ENCODE assay signal across 9 cellular contexts in genomic region chr12:2890001-2890387, GRCh38. TPM values are rescaled to one million over a fixed set of nuclear protein-coding genes. Genes with fewer than 3 reads are reported as not detected.
DNase-seq lines count a peak whose midpoint lies in the region; ATAC-seq, FAIRE-seq and TF ChIP-seq lines count a peak whose summit lies in the region.
"Had no signal": no experiment of that assay in that cellular context is flagged by ENCODE, and none has a peak within 500 bp of the region (broad histone marks: within the 10 kb centered on the region; RNA-seq: fewer than 3 reads in every experiment).

No MANE protein-coding gene starts in this region.

- H3K4me3 ChIP-seq in ascending aorta (peak overlapping the region; percentile 62 to 93), HepG2 (replicated peaks in 1 of 3; ENCODE audit: insufficient read depth in 1 of 3, low read depth in 2 of 3, low read length in 3 of 3) (peak overlapping the region; percentile 34 to 87 (median 45); a peak in 4 of 6 replicates), thymus (ENCODE audit: low read length) (peak overlapping the region; percentile 64)

- no TSS peak for BruUV-seq in HepG2 (replicated peaks; lab: Mats Ljungman, UMichigan)

- DNase-seq in activated CD8-positive, alpha-beta memory T cell treated with anti-CD3 and anti-CD28 coated beads, Interleukin-2, amount 10 ng/mL, durations not matched to agents 7 days and 5 days: no peak
- DNase-seq in activated CD8-positive, alpha-beta memory T cell treated with anti-CD3 and anti-CD28 coated beads, Interleukin-2, amount 50 U/mL, for 48 hours: no peak
- DNase-seq in ascending aorta (ENCODE audit: low spot score in 2 of 2) (no peak), HepG2 (ENCODE audit: low spot score) (no peak), NCI-H146 treated with DMSO at 0.1 percent for 48 hours (lab: John Stamatoyannopoulos, UW; ENCODE audit: unreplicated experiment) (no peak), AML-193 (lab: John Stamatoyannopoulos, UW) (no peak)

- H3K27ac ChIP-seq in ascending aorta (peak overlapping the region; percentile 94 to 97), HepG2 (ENCODE audit: extremely low read length, insufficient read depth, low read length) (peak overlapping the region; percentile 69), thymus (ENCODE audit: low read depth) (peak overlapping the region; percentile 82)

- H4K20me1 ChIP-seq in HepG2 (ENCODE audit: insufficient read depth, low read length): no peaks in the 10 kb centered on the region

- peak overlapping the region; percentile 93 for H3K4me3 Mint-ChIP-seq in activated CD8-positive, alpha-beta memory T cell treated with anti-CD3 and anti-CD28 coated beads, Interleukin-2, amount 10 ng/mL, durations not matched to agents 7 days and 5 days

- in situ Hi-C loops in HepG2 (cut with HindIII; ENCODE audit: extremely low pct_ligation_motif_present, low pct_unique_long_range_greater_than_20kb): no loop called here

- H3K36me3 Mint-ChIP-seq in activated CD8-positive, alpha-beta memory T cell treated with anti-CD3 and anti-CD28 coated beads, Interleukin-2, amount 10 ng/mL, durations not matched to agents 7 days and 5 days: peaks cover 21% of the 10 kb centered on the region

- H3K4me2 ChIP-seq in HepG2 (ENCODE audit: low read depth, low read length): peak overlapping the region; percentile 91

- H2AFZ ChIP-seq in HepG2 (ENCODE audit: low read length): no peak overlapping the region

- peaks cover 17% of the 10 kb centered on the region for H3K79me2 ChIP-seq in HepG2 (ENCODE audit: insufficient read depth, low read length)

- H3K36me3 ChIP-seq in ascending aorta (no peaks in the 10 kb centered on the region), HepG2 (replicated peaks in 1 of 2; ENCODE audit: control insufficient read depth in 1 of 2, insufficient read depth in 2 of 2, low read length in 2 of 2) (peaks cover 0 to 7% of the 10 kb centered on the region in 2 experiments; a peak in 1 of 5 replicates), thymus (ENCODE audit: control insufficient read depth, insufficient read depth) (peaks cover 11% of the 10 kb centered on the region)

- TF ChIP-seq EP300 in HepG2 (IDR thresholded peaks at IDR 0.05; ENCODE audit: low read depth in 2 of 2, low read length in 2 of 2) (no peak), HepG2 (CRISPR knock-in tag; IDR thresholded peaks at IDR 0.05; ENCODE audit: borderline replicate concordance) (no peak)

- no peak for TF ChIP-seq RAD21 in HepG2 (CRISPR knock-in tag; IDR thresholded peaks at IDR 0.05)

- no peaks in the 10 kb centered on the region for H3K27me3 Mint-ChIP-seq in activated CD8-positive, alpha-beta memory T cell treated with anti-CD3 and anti-CD28 coated beads, Interleukin-2, amount 10 ng/mL, durations not matched to agents 7 days and 5 days

- no peak for TF ChIP-seq POLR2A in HepG2 (IDR thresholded peaks at IDR 0.05; ENCODE audit: insufficient read depth in 1 of 2, low read depth in 2 of 2, low read length in 2 of 2)

- CTCF ChIA-PET in activated CD8-positive, alpha-beta memory T cell treated with anti-CD3 and anti-CD28 coated beads, Interleukin-2, amount 10 ng/mL, durations not matched to agents 7 days and 5 days (lab: Charles Lee): interaction anchor here (1.3 to 3.6 kb wide), 3 partner anchors 10 to 76 kb away, joined by 3 to 15 read pairs (median 6); partner anchors contain the start of genes FOXM1 and RHNO1
- CTCF ChIA-PET in HepG2 (lab: Yijun Ruan, JAX; ENCODE audit: low intra/inter-chr PET ratio, low total read pairs): no interaction called here

- H3K4me1 ChIP-seq in ascending aorta (peaks cover 0 to 23% of the 10 kb centered on the region in 2 donors), HepG2 (ENCODE audit: insufficient read depth, low read length) (peaks cover 57% of the 10 kb centered on the region), thymus (ENCODE audit: control insufficient read depth, insufficient read depth, low read length) (peaks cover 10% of the 10 kb centered on the region)

- no peak for ATAC-seq in activated CD8-positive, alpha-beta memory T cell treated with anti-CD3 and anti-CD28 coated beads, Interleukin-2, amount 10 ng/mL, durations not matched to agents 7 days and 5 days
- ATAC-seq in HepG2: no peak
- ATAC-seq in HG02870 (IDR thresholded peaks at IDR 0.05; ENCODE audit: unreplicated experiment): no peak

- H3K27me3 ChIP-seq in ascending aorta: no peaks in the 10 kb centered on the region
- no peaks in the 10 kb centered on the region for H3K27me3 ChIP-seq in HepG2 (ENCODE audit: control insufficient read depth in 1 of 2, insufficient read depth in 2 of 2, low read length in 2 of 2)
- H3K27me3 ChIP-seq in thymus (ENCODE audit: control insufficient read depth, insufficient read depth): no peaks in the 10 kb centered on the region

- TF ChIP-seq CTCF in ascending aorta (IDR thresholded peaks at IDR 0.05) (no peak), HepG2 (CRISPR knock-in tag; IDR thresholded peaks at IDR 0.05) (no peak)

- no peaks in the 10 kb centered on the region for H3K9me3 Mint-ChIP-seq in activated CD8-positive, alpha-beta memory T cell treated with anti-CD3 and anti-CD28 coated beads, Interleukin-2, amount 10 ng/mL, durations not matched to agents 7 days and 5 days (ENCODE audit: low read depth)

- intact Hi-C loops in ascending aorta (cut with DNase I) (loop anchor here (1.0 to 10.0 kb wide), 5 partner anchors 13 to 1385 kb away; partner anchors contain the start of genes CCND2, FOXM1, ITFG2 and RHNO1), HepG2 (cut with micrococcal nuclease; ENCODE audit: unreplicated experiment) (loop anchor here (5.0 kb wide), 1 partner anchor 72 kb away; no protein-coding TSS in a partner anchor)

- H3K9ac ChIP-seq in HepG2 (ENCODE audit: insufficient read depth, low read depth, low read length): peak overlapping the region; percentile 74

- H3K4me1 Mint-ChIP-seq in activated CD8-positive, alpha-beta memory T cell treated with anti-CD3 and anti-CD28 coated beads, Interleukin-2, amount 10 ng/mL, durations not matched to agents 7 days and 5 days: peaks cover 38% of the 10 kb centered on the region

- POLR2A ChIA-PET in HepG2 (lab: Yijun Ruan, JAX): interaction anchor here (0.7 to 1.8 kb wide), 10 partner anchors 11 to 1122 kb away, joined by 3 to 12 read pairs (median 3); partner anchors contain the start of gene RHNO1

- H3K27ac Mint-ChIP-seq in activated CD8-positive, alpha-beta memory T cell treated with anti-CD3 and anti-CD28 coated beads, Interleukin-2, amount 10 ng/mL, durations not matched to agents 7 days and 5 days: peak overlapping the region; percentile 91

- 82% methylated on average over 10 of the region's 10 CpGs for WGBS in HepG2 (ENCODE audit: low lambda C conversion rate)
- WGBS in thymus: 81% methylated on average over 10 of the region's 10 CpGs

- H3K9me3 ChIP-seq in ascending aorta (no peaks in the 10 kb centered on the region), HepG2 (ENCODE audit: low read length) (no peaks in the 10 kb centered on the region), thymus (ENCODE audit: control insufficient read depth) (no peaks in the 10 kb centered on the region)

- FAIRE-seq in HepG2 (lab: Jason Lieb, UNC): no peak

RNA-seq across cellular contexts. Expression of gene TULP3, which starts 0.7 kb away (rescaled TPM):
- 1 to 10 TPM; 7.5 to 7.8 TPM for total RNA-seq in activated CD8-positive, alpha-beta memory T cell treated with anti-CD3 and anti-CD28 coated beads, Interleukin-2, amount 10 ng/mL, durations not matched to agents 7 days and 5 days
- 24.8 TPM for total RNA-seq in ascending aorta
- total RNA-seq in HepG2 (2016; rRNA removed; fragmentation: Illumina TruSeq; extraction: Trizol): 11.2 and 11.8 TPM in 2 replicates
- 2.7 and 3.0 TPM in 2 replicates for total RNA-seq in HepG2 (2016; cell fraction: cytosol; rRNA removed; fragmentation: Illumina TruSeq; extraction: Trizol; ENCODE audit: low read depth)
- total RNA-seq in HepG2 (2016; cell fraction: insoluble cytoplasmic fraction; rRNA removed; fragmentation: Illumina TruSeq; extraction: Trizol): 10.0 and 12.0 TPM in 2 replicates
- 6.8 and 7.0 TPM in 2 replicates for total RNA-seq in HepG2 (2016; cell fraction: membrane; rRNA removed; fragmentation: Illumina TruSeq; extraction: Trizol)
- total RNA-seq in HepG2 (2016; cell fraction: nucleus; rRNA removed; fragmentation: Illumina TruSeq; extraction: Trizol): 6.3 and 7.5 TPM in 2 replicates
- polyA plus RNA-seq in HepG2 (2011; rRNA removed): 10.7 and 13.2 TPM in 2 replicates
- polyA plus RNA-seq in HepG2 (2011; cell fraction: cytosol; rRNA removed): 8.1 and 8.2 TPM in 2 replicates
- polyA plus RNA-seq in HepG2 (2011; cell fraction: nucleus; rRNA removed): 12.8 and 13.4 TPM in 2 replicates
- 7.2 and 8.1 TPM in 2 replicates for polyA plus RNA-seq in HepG2 (2012)
- 1.6 and 2.0 TPM in 2 replicates for polyA plus RNA-seq in HepG2 (2016; cell fraction: cytosol; fragmentation: Illumina TruSeq; extraction: Trizol; ENCODE audit: low read depth)
- 11.0 and 19.3 TPM in 2 replicates for polyA plus RNA-seq in HepG2 (2016; cell fraction: insoluble cytoplasmic fraction; fragmentation: Illumina TruSeq; extraction: Trizol; ENCODE audit: low read depth)
- 5.8 and 6.9 TPM in 2 replicates for polyA plus RNA-seq in HepG2 (2016; cell fraction: membrane; fragmentation: Illumina TruSeq; extraction: Trizol; ENCODE audit: low read depth)
- polyA plus RNA-seq in HepG2 (2016; cell fraction: nucleus; fragmentation: Illumina TruSeq; extraction: Trizol; ENCODE audit: insufficient read depth, low read depth): 22.8 and 24.8 TPM in 2 replicates
- polyA minus RNA-seq in HepG2 (2011; rRNA and poly(A)+ RNA removed; ENCODE audit: low replicate concordance): 15.0 and 20.9 TPM in 2 replicates
- polyA minus RNA-seq in HepG2 (2011; cell fraction: cytosol; rRNA and poly(A)+ RNA removed): 5.6 and 6.9 TPM in 2 replicates
- 5.6 and 6.1 TPM in 2 replicates for polyA minus RNA-seq in HepG2 (2011; cell fraction: nucleus; rRNA and poly(A)+ RNA removed)
- 10.5 TPM for polyA plus RNA-seq in thymus

RNA-seq across cellular contexts. Expression of gene RHNO1, which starts 13.0 kb away (rescaled TPM):
- 10 to 100 TPM; 43.4 to 49.2 TPM for total RNA-seq in activated CD8-positive, alpha-beta memory T cell treated with anti-CD3 and anti-CD28 coated beads, Interleukin-2, amount 10 ng/mL, durations not matched to agents 7 days and 5 days
- total RNA-seq in ascending aorta: 2.9 TPM
- 27.2 and 30.4 TPM in 2 replicates for total RNA-seq in HepG2 (2016; rRNA removed; fragmentation: Illumina TruSeq; extraction: Trizol)
- 21.1 and 34.2 TPM in 2 replicates for total RNA-seq in HepG2 (2016; cell fraction: cytosol; rRNA removed; fragmentation: Illumina TruSeq; extraction: Trizol; ENCODE audit: low read depth)
- 25.6 and 27.8 TPM in 2 replicates for total RNA-seq in HepG2 (2016; cell fraction: insoluble cytoplasmic fraction; rRNA removed; fragmentation: Illumina TruSeq; extraction: Trizol)
- total RNA-seq in HepG2 (2016; cell fraction: membrane; rRNA removed; fragmentation: Illumina TruSeq; extraction: Trizol): 46.0 and 68.5 TPM in 2 replicates
- 11.0 and 12.2 TPM in 2 replicates for total RNA-seq in HepG2 (2016; cell fraction: nucleus; rRNA removed; fragmentation: Illumina TruSeq; extraction: Trizol)
- polyA plus RNA-seq in HepG2 (2011; rRNA removed): 37.4 and 49.6 TPM in 2 replicates
- polyA plus RNA-seq in HepG2 (2011; cell fraction: cytosol; rRNA removed): 24.5 and 28.5 TPM in 2 replicates
- 5.2 and 7.5 TPM in 2 replicates for polyA plus RNA-seq in HepG2 (2011; cell fraction: nucleus; rRNA removed)
- polyA plus RNA-seq in HepG2 (2012): 12.7 and 23.0 TPM in 2 replicates
- 31.9 and 64.1 TPM in 2 replicates for polyA plus RNA-seq in HepG2 (2016; cell fraction: cytosol; fragmentation: Illumina TruSeq; extraction: Trizol; ENCODE audit: low read depth)
- 61.5 and 67.1 TPM in 2 replicates for polyA plus RNA-seq in HepG2 (2016; cell fraction: insoluble cytoplasmic fraction; fragmentation: Illumina TruSeq; extraction: Trizol; ENCODE audit: low read depth)
- polyA plus RNA-seq in HepG2 (2016; cell fraction: membrane; fragmentation: Illumina TruSeq; extraction: Trizol; ENCODE audit: low read depth): 69.7 and 97.7 TPM in 2 replicates
- polyA plus RNA-seq in HepG2 (2016; cell fraction: nucleus; fragmentation: Illumina TruSeq; extraction: Trizol; ENCODE audit: insufficient read depth, low read depth): 22.6 and 24.4 TPM in 2 replicates
- polyA minus RNA-seq in HepG2 (2011; rRNA and poly(A)+ RNA removed; ENCODE audit: low replicate concordance): 20.8 and 79.2 TPM in 2 replicates
- polyA minus RNA-seq in HepG2 (2011; cell fraction: cytosol; rRNA and poly(A)+ RNA removed): 18.6 and 19.5 TPM in 2 replicates
- 5.0 and 7.2 TPM in 2 replicates for polyA minus RNA-seq in HepG2 (2011; cell fraction: nucleus; rRNA and poly(A)+ RNA removed)
- 33.4 TPM for polyA plus RNA-seq in thymus

RNA-seq across cellular contexts. Expression of gene FOXM1, which starts 13.0 kb away (rescaled TPM):
- 100 to 1,000 TPM; 130 to 155 TPM for total RNA-seq in activated CD8-positive, alpha-beta memory T cell treated with anti-CD3 and anti-CD28 coated beads, Interleukin-2, amount 10 ng/mL, durations not matched to agents 7 days and 5 days
- total RNA-seq in ascending aorta (not detected), HepG2 (2016; rRNA removed; fragmentation: Illumina TruSeq; extraction: Trizol) (25.9 and 28.6 TPM in 2 replicates)
- 25.4 and 25.7 TPM in 2 replicates for total RNA-seq in HepG2 (2016; cell fraction: cytosol; rRNA removed; fragmentation: Illumina TruSeq; extraction: Trizol; ENCODE audit: low read depth)
- total RNA-seq in HepG2 (2016; cell fraction: insoluble cytoplasmic fraction; rRNA removed; fragmentation: Illumina TruSeq; extraction: Trizol): 22.5 and 24.1 TPM in 2 replicates
- total RNA-seq in HepG2 (2016; cell fraction: membrane; rRNA removed; fragmentation: Illumina TruSeq; extraction: Trizol): 75.7 and 77.8 TPM in 2 replicates
- total RNA-seq in HepG2 (2016; cell fraction: nucleus; rRNA removed; fragmentation: Illumina TruSeq; extraction: Trizol): 21.2 and 26.7 TPM in 2 replicates
- polyA plus RNA-seq in HepG2 (2011; rRNA removed) (13.0 and 17.1 TPM in 2 replicates), thymus (3.5 TPM)
- 10.5 and 13.6 TPM in 2 replicates for polyA plus RNA-seq in HepG2 (2011; cell fraction: cytosol; rRNA removed)
- polyA plus RNA-seq in HepG2 (2011; cell fraction: nucleus; rRNA removed): 19.0 and 26.5 TPM in 2 replicates
- 12.5 and 25.0 TPM in 2 replicates for polyA plus RNA-seq in HepG2 (2012)
- polyA plus RNA-seq in HepG2 (2016; cell fraction: cytosol; fragmentation: Illumina TruSeq; extraction: Trizol; ENCODE audit: low read depth): 77.1 and 77.7 TPM in 2 replicates
- 47.3 and 73.5 TPM in 2 replicates for polyA plus RNA-seq in HepG2 (2016; cell fraction: insoluble cytoplasmic fraction; fragmentation: Illumina TruSeq; extraction: Trizol; ENCODE audit: low read depth)
- 163 and 181 TPM in 2 replicates for polyA plus RNA-seq in HepG2 (2016; cell fraction: membrane; fragmentation: Illumina TruSeq; extraction: Trizol; ENCODE audit: low read depth)
- polyA plus RNA-seq in HepG2 (2016; cell fraction: nucleus; fragmentation: Illumina TruSeq; extraction: Trizol; ENCODE audit: insufficient read depth, low read depth): 78.8 and 80.9 TPM in 2 replicates
- polyA minus RNA-seq in HepG2 (2011; rRNA and poly(A)+ RNA removed; ENCODE audit: low replicate concordance): 19.2 and 106 TPM in 2 replicates
- 12.0 and 16.2 TPM in 2 replicates for polyA minus RNA-seq in HepG2 (2011; cell fraction: cytosol; rRNA and poly(A)+ RNA removed)
- 11.6 and 12.9 TPM in 2 replicates for polyA minus RNA-seq in HepG2 (2011; cell fraction: nucleus; rRNA and poly(A)+ RNA removed)

RNA-seq across cellular contexts. Expression of gene TEX52, which starts 33.2 kb away (rescaled TPM):
- total RNA-seq in activated CD8-positive, alpha-beta memory T cell treated with anti-CD3 and anti-CD28 coated beads, Interleukin-2, amount 10 ng/mL, durations not matched to agents 7 days and 5 days: under 1 TPM in 1 of 2 experiments, not detected in 1; 0.67 TPM
- total RNA-seq in ascending aorta (not detected), HepG2 (2016; rRNA removed; fragmentation: Illumina TruSeq; extraction: Trizol) (0.17 TPM in 1 of 2 replicates, not detected in the other)
- total RNA-seq in HepG2 (2016; cell fraction: cytosol; rRNA removed; fragmentation: Illumina TruSeq; extraction: Trizol; ENCODE audit: low read depth): not detected in 2 replicates
- total RNA-seq in HepG2 (2016; cell fraction: insoluble cytoplasmic fraction; rRNA removed; fragmentation: Illumina TruSeq; extraction: Trizol): not detected in 2 replicates
- 0.15 TPM in 1 of 2 replicates, not detected in the other for total RNA-seq in HepG2 (2016; cell fraction: membrane; rRNA removed; fragmentation: Illumina TruSeq; extraction: Trizol)
- total RNA-seq in HepG2 (2016; cell fraction: nucleus; rRNA removed; fragmentation: Illumina TruSeq; extraction: Trizol): not detected in 2 replicates
- polyA plus RNA-seq in HepG2 (2011; rRNA removed) (0.05 TPM in 1 of 2 replicates, not detected in the other), thymus (not detected)
- polyA plus RNA-seq in HepG2 (2011; cell fraction: cytosol; rRNA removed): not detected in 2 replicates
- polyA plus RNA-seq in HepG2 (2011; cell fraction: nucleus; rRNA removed): not detected in 2 replicates
- 0.32 and 0.44 TPM in 2 replicates for polyA plus RNA-seq in HepG2 (2012)
- not detected in 2 replicates for polyA plus RNA-seq in HepG2 (2016; cell fraction: cytosol; fragmentation: Illumina TruSeq; extraction: Trizol; ENCODE audit: low read depth)
- not detected in 2 replicates for polyA plus RNA-seq in HepG2 (2016; cell fraction: insoluble cytoplasmic fraction; fragmentation: Illumina TruSeq; extraction: Trizol; ENCODE audit: low read depth)
- not detected in 2 replicates for polyA plus RNA-seq in HepG2 (2016; cell fraction: membrane; fragmentation: Illumina TruSeq; extraction: Trizol; ENCODE audit: low read depth)
- polyA plus RNA-seq in HepG2 (2016; cell fraction: nucleus; fragmentation: Illumina TruSeq; extraction: Trizol; ENCODE audit: insufficient read depth, low read depth): not detected in 2 replicates
- polyA minus RNA-seq in HepG2 (2011; rRNA and poly(A)+ RNA removed; ENCODE audit: low replicate concordance): 0.34 TPM in 1 of 2 replicates, not detected in the other
- not detected in 2 replicates for polyA minus RNA-seq in HepG2 (2011; cell fraction: cytosol; rRNA and poly(A)+ RNA removed)
- polyA minus RNA-seq in HepG2 (2011; cell fraction: nucleus; rRNA and poly(A)+ RNA removed): 0.52 TPM in 1 of 2 replicates, not detected in the other
- total RNA-seq: dermis microvascular lymphatic vessel endothelial cell had no signal

RNA-seq across cellular contexts. Expression of gene NRIP2, which starts 55.2 kb away (rescaled TPM):
- not detected for total RNA-seq in activated CD8-positive, alpha-beta memory T cell treated with anti-CD3 and anti-CD28 coated beads, Interleukin-2, amount 10 ng/mL, durations not matched to agents 7 days and 5 days
- 9.7 TPM for total RNA-seq in ascending aorta
- total RNA-seq in HepG2 (2016; rRNA removed; fragmentation: Illumina TruSeq; extraction: Trizol): not detected in 2 replicates
- not detected in 2 replicates for total RNA-seq in HepG2 (2016; cell fraction: cytosol; rRNA removed; fragmentation: Illumina TruSeq; extraction: Trizol; ENCODE audit: low read depth)
- not detected in 2 replicates for total RNA-seq in HepG2 (2016; cell fraction: insoluble cytoplasmic fraction; rRNA removed; fragmentation: Illumina TruSeq; extraction: Trizol)
- not detected in 2 replicates for total RNA-seq in HepG2 (2016; cell fraction: membrane; rRNA removed; fragmentation: Illumina TruSeq; extraction: Trizol)
- total RNA-seq in HepG2 (2016; cell fraction: nucleus; rRNA removed; fragmentation: Illumina TruSeq; extraction: Trizol): not detected in 2 replicates
- polyA plus RNA-seq in HepG2 (2011; rRNA removed): not detected in 2 replicates
- polyA plus RNA-seq in HepG2 (2011; cell fraction: cytosol; rRNA removed): not detected in 2 replicates
- not detected in 2 replicates for polyA plus RNA-seq in HepG2 (2011; cell fraction: nucleus; rRNA removed)
- polyA plus RNA-seq in HepG2 (2012): 0.15 and 0.25 TPM in 2 replicates
- not detected in 2 replicates for polyA plus RNA-seq in HepG2 (2016; cell fraction: cytosol; fragmentation: Illumina TruSeq; extraction: Trizol; ENCODE audit: low read depth)
- polyA plus RNA-seq in HepG2 (2016; cell fraction: insoluble cytoplasmic fraction; fragmentation: Illumina TruSeq; extraction: Trizol; ENCODE audit: low read depth): not detected in 2 replicates
- polyA plus RNA-seq in HepG2 (2016; cell fraction: membrane; fragmentation: Illumina TruSeq; extraction: Trizol; ENCODE audit: low read depth): not detected in 2 replicates
- not detected in 2 replicates for polyA plus RNA-seq in HepG2 (2016; cell fraction: nucleus; fragmentation: Illumina TruSeq; extraction: Trizol; ENCODE audit: insufficient read depth, low read depth)
- polyA minus RNA-seq in HepG2 (2011; rRNA and poly(A)+ RNA removed; ENCODE audit: low replicate concordance): not detected in 2 replicates
- not detected in 2 replicates for polyA minus RNA-seq in HepG2 (2011; cell fraction: cytosol; rRNA and poly(A)+ RNA removed)
- not detected in 2 replicates for polyA minus RNA-seq in HepG2 (2011; cell fraction: nucleus; rRNA and poly(A)+ RNA removed)
- polyA plus RNA-seq in thymus: 1.1 TPM

Comparison
In these comparisons a context has a peak if more than half of its experiments do, and no peak if none do; other contexts are left out.
1. RNA of gene FOXM1, which starts 13.0 kb away (total RNA-seq): 130 to 155 TPM in activated CD8-positive, alpha-beta memory T cell treated with anti-CD3 and anti-CD28 coated beads, Interleukin-2, amount 10 ng/mL, durations not matched to agents 7 days and 5 days and 21.2 to 77.8 TPM in HepG2; not detected in ascending aorta (single experiment); every median in the first group is over 10 times any median in the second.
2. Peak in every context shown above with its lines, with median percentiles within 50 percentile points of each other: H3K27ac ChIP-seq and H3K4me3 ChIP-seq.